Comparison of ENCODE assay signal across 24 cellular contexts in the genomic region with DNA sequence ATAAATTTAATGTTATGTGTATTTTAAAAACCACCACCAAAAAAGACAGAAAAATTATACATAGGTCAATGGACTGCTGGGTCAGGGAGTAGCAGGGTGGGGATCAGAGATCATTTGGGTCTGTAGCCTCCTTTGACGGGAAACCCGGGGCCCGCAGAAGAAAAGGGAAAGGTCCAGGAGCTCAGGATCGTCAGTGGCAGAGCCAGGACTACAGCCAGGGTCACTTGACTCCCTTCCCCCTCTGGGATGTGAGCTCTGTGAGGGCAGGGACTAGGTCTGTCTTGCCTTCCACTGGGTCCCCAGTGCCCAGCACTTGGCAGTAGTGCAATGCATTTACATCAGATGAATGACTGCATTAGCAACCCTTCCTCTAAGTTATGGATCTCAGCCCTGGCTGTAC.
A peak's percentile ranks its signal among the peaks of the same experiment; 100 is the strongest.
DNase-seq lines count a peak whose midpoint lies in the region; ATAC-seq and TF ChIP-seq lines count a peak whose summit lies in the region.
"Had no signal": no experiment of that assay in that cellular context is flagged by ENCODE, and none has a peak within 500 bp of the region (broad histone marks: within the 10 kb centered on the region; RNA-seq: fewer than 3 reads in every experiment).

No MANE protein-coding gene starts in this region.

- H3K18ac ChIP-seq in IMR-90 (ENCODE audit: low read depth, low read length), result no peak overlapping the region

- peaks cover 25% of the 10 kb centered on the region for H3K9me1 ChIP-seq in IMR-90 (ENCODE audit: insufficient read depth, low read length)

- H3K4me2 ChIP-seq in IMR-90 (ENCODE audit: low read depth, low read length) (no peak overlapping the region), SK-N-SH (no peak overlapping the region)
- H3K4me2 ChIP-seq: A549 had no signal

- H4K91ac ChIP-seq in IMR-90 (ENCODE audit: insufficient read depth, low read depth, low read length), result no peak overlapping the region

- H3K9ac ChIP-seq in IMR-90 (ENCODE audit: low read depth, low read length) (no peak overlapping the region), SK-N-SH (no peak overlapping the region)

- H3K36me3 ChIP-seq in IMR-90 (ENCODE audit: control insufficient read depth, insufficient read depth, low read length) (no peaks in the 10 kb centered on the region; the same call in 1 of the 2 replicates), sigmoid colon (peaks cover 0 to 5% (median 0%) of the 10 kb centered on the region in 4 donors), SK-N-SH (replicated peaks in 1 of 2; ENCODE audit: control insufficient read depth in 1 of 2, insufficient read depth in 2 of 2, low read length in 1 of 2) (peaks cover 8 to 13% of the 10 kb centered on the region in 2 experiments), BE2C (no peaks in the 10 kb centered on the region)

- no peak for TF ChIP-seq POLR2A in IMR-90 (IDR thresholded peaks at IDR 0.05; ENCODE audit: low read depth, low read length)
- TF ChIP-seq POLR2A in sigmoid colon (IDR thresholded peaks at IDR 0.05), result no peak

- WGBS in IMR-90 (ENCODE audit: extremely low coverage in 2 of 2, insufficient read length in 1 of 2), 2 experiments, result no CpG with 5 or more reads among the region's 4 CpGs
- 78 to 82% methylated on average over 4 of the region's 4 CpGs for WGBS in sigmoid colon, 2 donors
- WGBS in SK-N-SH (ENCODE audit: low lambda C conversion rate), result 96% methylated on average over 4 of the region's 4 CpGs

- H2BK5ac ChIP-seq in IMR-90 (ENCODE audit: low read depth, low read length, poor library complexity, severe bottlenecking), result no peak overlapping the region

- H3K9me3 Mint-ChIP-seq in mesothelial cell of epicardium (no peaks in the 10 kb centered on the region), type B pancreatic cell (no peaks in the 10 kb centered on the region)
- H3K9me3 Mint-ChIP-seq: CD8-positive, alpha-beta memory T cell had no signal

- peaks cover 14% of the 10 kb centered on the region; the same call in 1 of the 2 replicates for H3K79me2 ChIP-seq in SK-N-SH (ENCODE audit: insufficient read depth)

- TF ChIP-seq RAD21 in IMR-90 (IDR thresholded peaks at IDR 0.05; ENCODE audit: low read length) (no peak), SK-N-SH (IDR thresholded peaks at IDR 0.05; ENCODE audit: low read length) (no peak)

- POLR2A ChIA-PET in IMR-90 (lab: Charles Lee; ENCODE audit: unreplicated experiment) (no interaction called here), SK-N-SH (lab: Yijun Ruan, JAX) (interaction anchor here (0.6 kb wide), 1 partner anchor 10 kb away, joined by 3 read pairs; no protein-coding TSS in a partner anchor)

- H3K27ac ChIP-seq in IMR-90 (ENCODE audit: insufficient read depth, low read length) (no peak overlapping the region), sigmoid colon (no peak overlapping the region), SK-N-SH (ENCODE audit: low read depth in 2 of 2, low read length in 1 of 2) (peak overlapping the region in 1 of 2 experiments; percentile 96; a peak in 2 of 4 replicates)
- H3K27ac ChIP-seq: C4-2B, SK-N-MC had no signal

- no peaks in the 10 kb centered on the region for H3K9me3 ChIP-seq in IMR-90 (ENCODE audit: control insufficient read depth, insufficient read depth, low read length)
- no peaks in the 10 kb centered on the region for H3K9me3 ChIP-seq in sigmoid colon
- no peaks in the 10 kb centered on the region for H3K9me3 ChIP-seq in SK-N-SH
- no peaks in the 10 kb centered on the region for H3K9me3 ChIP-seq in BE2C
- H3K9me3 ChIP-seq: A549 had no signal

- no peaks in the 10 kb centered on the region for H3K9me2 ChIP-seq in SK-N-SH

- H2AFZ ChIP-seq in IMR-90 (replicated peaks; ENCODE audit: low read length, poor library complexity) (no peak overlapping the region), SK-N-SH (ENCODE audit: low read depth) (no peak overlapping the region)

- H3K27ac Mint-ChIP-seq in mesothelial cell of epicardium (peak overlapping the region; percentile 16), type B pancreatic cell (no peak overlapping the region)
- H3K27ac Mint-ChIP-seq: CD8-positive, alpha-beta memory T cell; H9 had no signal

- intact Hi-C loops in IMR-90 (cut with micrococcal nuclease), result no loop called here
- intact Hi-C loops in sigmoid colon (cut with DNase I), result no loop called here

- no peak overlapping the region for H2BK120ac ChIP-seq in IMR-90 (ENCODE audit: low read depth, low read length)

- TF ChIP-seq EP300 in sigmoid colon (IDR thresholded peaks at IDR 0.05) (no peak), SK-N-SH (IDR thresholded peaks at IDR 0.05; ENCODE audit: borderline replicate concordance in 1 of 2, low read depth in 1 of 2, low read length in 1 of 2) (no peak)

- CTCF ChIA-PET in IMR-90 (lab: Yijun Ruan, JAX) (no interaction called here), SK-N-SH (lab: Yijun Ruan, JAX) (interaction anchor here (0.6 to 4.3 kb wide), 3 partner anchors 9 to 62 kb away, joined by 3 to 19 read pairs (median 10); partner anchors contain the start of genes DRC3 and TOM1L2)

- H3K79me1 ChIP-seq in IMR-90 (ENCODE audit: low read depth in 1 of 2, low read length in 2 of 2), result peaks cover 12 to 42% of the 10 kb centered on the region in 2 experiments

- H3K36me3 Mint-ChIP-seq in mesothelial cell of epicardium, result peaks cover 24% of the 10 kb centered on the region
- H3K36me3 Mint-ChIP-seq in type B pancreatic cell, result peaks cover 30% of the 10 kb centered on the region

- H3K4me3 Mint-ChIP-seq in mesothelial cell of epicardium (no peak overlapping the region), type B pancreatic cell (no peak overlapping the region)
- H3K4me3 Mint-ChIP-seq: CD8-positive, alpha-beta memory T cell; H9 had no signal

- H4K5ac ChIP-seq in IMR-90 (ENCODE audit: low read depth, low read length), result no peak overlapping the region

- no peak overlapping the region for H2BK15ac ChIP-seq in IMR-90 (ENCODE audit: low read depth, low read length)

- dilution Hi-C loops in IMR-90 (cut with HindIII; ENCODE audit: low sequenced_read_pairs, unreplicated experiment), result no loop called here

- DNase-seq in GM13977 (ENCODE audit: low spot score), result peak; percentile 8
- DNase-seq in IMR-90, result no peak
- DNase-seq in mesothelial cell of epicardium (ENCODE audit: low spot score in 2 of 2, unreplicated experiment in 2 of 2), result no peak
- peak; percentile 43 for DNase-seq in sigmoid colon
- DNase-seq in SK-N-SH, result no peak
- no peak for DNase-seq in BE2C
- DNase-seq in type B pancreatic cell (ENCODE audit: extremely low spot score, unreplicated experiment), result no peak
- DNase-seq: CD8-positive, alpha-beta memory T cell; DMS79 treated with DMSO at 0.1 percent for 48 hours; GF-D8; H9; Karpas-422; NCI-H1092; NCI-H1417 treated with DMSO at 0.1 percent for 48 hours; NCI-H1694 treated with DMSO at 0.1 percent for 48 hours; NCI-H2081; NCI-H2171; NCI-H226; NCI-H510A; NCI-H69; SIG-M5 had no signal

- TF ChIP-seq CTCF in GM13977 (IDR thresholded peaks at IDR 0.05; ENCODE audit: extremely low read depth, insufficient read depth, missing control alignments), result no peak
- no peak for TF ChIP-seq CTCF in IMR-90 (conservative IDR thresholded peaks at IDR 0.05; ENCODE audit: low read depth, low read length)
- TF ChIP-seq CTCF in mesothelial cell of epicardium (IDR thresholded peaks at IDR 0.05; ENCODE audit: unreplicated experiment), result no peak
- TF ChIP-seq CTCF in sigmoid colon (IDR thresholded peaks at IDR 0.05), result no peak
- TF ChIP-seq CTCF in SK-N-SH (IDR thresholded peaks at IDR 0.05), result no peak
- no peak for TF ChIP-seq CTCF in BE2C (IDR thresholded peaks at IDR 0.05; ENCODE audit: low read depth, low read length)
- TF ChIP-seq CTCF in type B pancreatic cell (conservative IDR thresholded peaks at IDR 0.05), result no peak

- in situ Hi-C loops in GM13977 (cut with MboI; ENCODE audit: low pct_unique_long_range_greater_than_20kb, low sequenced_read_pairs, unreplicated experiment) (no loop called here), IMR-90 (cut with MboI; ENCODE audit: low sequenced_read_pairs) (no loop called here)

- no peak overlapping the region for H3K56ac ChIP-seq in IMR-90 (ENCODE audit: extremely low read depth, insufficient read depth, low read length)

- H2AK5ac ChIP-seq in IMR-90 (ENCODE audit: low read depth, low read length), result no peak overlapping the region

- H3K4me3 ChIP-seq in IMR-90 (ENCODE audit: insufficient read depth, low read depth, low read length) (no peak overlapping the region), sigmoid colon (no peak overlapping the region), SK-N-SH (ENCODE audit: low read depth in 2 of 2, low read length in 1 of 2) (no peak overlapping the region), BE2C (ENCODE audit: low read depth, low read length) (no peak overlapping the region)
- H3K4me3 ChIP-seq: A549, SK-N-MC had no signal

- BruUV-seq in IMR-90 (replicated peaks; lab: Mats Ljungman, UMichigan), result no TSS peak

- no peak for ATAC-seq in IMR-90 (ENCODE audit: low read depth)
- ATAC-seq: A549 had no signal

- no peaks in the 10 kb centered on the region for H4K20me1 ChIP-seq in IMR-90 (ENCODE audit: insufficient read depth, low read length)
- H4K20me1 ChIP-seq in SK-N-SH (ENCODE audit: insufficient read depth), result no peaks in the 10 kb centered on the region

- no peak overlapping the region; the same call in 1 of the 2 replicates for H3K23ac ChIP-seq in IMR-90 (ENCODE audit: low read depth, low read length)

- peak overlapping the region; percentile 33 for H2AK9ac ChIP-seq in IMR-90 (replicated peaks; ENCODE audit: low read depth, low read length, poor library complexity)

- no peak overlapping the region for H4K8ac ChIP-seq in IMR-90 (ENCODE audit: low read depth in 2 of 2, low read length in 2 of 2)

- H3K27me3 ChIP-seq in IMR-90 (ENCODE audit: control insufficient read depth, insufficient read depth, low read length) (no peaks in the 10 kb centered on the region), sigmoid colon (no peaks in the 10 kb centered on the region), SK-N-SH (ENCODE audit: insufficient read depth) (no peaks in the 10 kb centered on the region), BE2C (no peaks in the 10 kb centered on the region)

- H3K4me1 Mint-ChIP-seq in mesothelial cell of epicardium (peaks cover 40% of the 10 kb centered on the region), type B pancreatic cell (ENCODE audit: unreplicated experiment) (peaks cover 33% of the 10 kb centered on the region)

- H3K27me3 Mint-ChIP-seq in mesothelial cell of epicardium (ENCODE audit: low read depth), result no peaks in the 10 kb centered on the region
- no peaks in the 10 kb centered on the region for H3K27me3 Mint-ChIP-seq in type B pancreatic cell
- H3K27me3 Mint-ChIP-seq: CD8-positive, alpha-beta memory T cell had no signal

- peaks cover 9% of the 10 kb centered on the region for H3F3A ChIP-seq in SK-N-SH (replicated peaks; ENCODE audit: insufficient read depth)

- no peak overlapping the region for H3K4ac ChIP-seq in IMR-90 (ENCODE audit: low read depth, low read length)

- H2BK20ac ChIP-seq in IMR-90 (ENCODE audit: low read depth, low read length), result no peak overlapping the region

- H3K4me1 ChIP-seq in IMR-90 (ENCODE audit: control insufficient read depth, insufficient read depth, low read length) (peaks cover 16% of the 10 kb centered on the region), sigmoid colon (peaks cover 0 to 40% (median 30%) of the 10 kb centered on the region in 4 donors), SK-N-SH (ENCODE audit: control insufficient read depth in 1 of 2, insufficient read depth in 2 of 2, low read depth in 1 of 2, low read length in 1 of 2) (peaks cover 13 to 40% of the 10 kb centered on the region in 2 experiments), BE2C (peaks cover 8% of the 10 kb centered on the region)

- H3K14ac ChIP-seq in IMR-90 (replicated peaks; ENCODE audit: low read depth, low read length), result no peak overlapping the region

Comparison
In these comparisons a context has a peak if more than half of its experiments do, and no peak if none do; other contexts are left out.
1. DNase-seq: peak in GM13977 (single experiment) and sigmoid colon (single experiment); none in IMR-90 (single experiment), mesothelial cell of epicardium (0 of 2), SK-N-SH (single experiment), BE2C (single experiment) and type B pancreatic cell (single experiment).